In the genomic region with DNA sequence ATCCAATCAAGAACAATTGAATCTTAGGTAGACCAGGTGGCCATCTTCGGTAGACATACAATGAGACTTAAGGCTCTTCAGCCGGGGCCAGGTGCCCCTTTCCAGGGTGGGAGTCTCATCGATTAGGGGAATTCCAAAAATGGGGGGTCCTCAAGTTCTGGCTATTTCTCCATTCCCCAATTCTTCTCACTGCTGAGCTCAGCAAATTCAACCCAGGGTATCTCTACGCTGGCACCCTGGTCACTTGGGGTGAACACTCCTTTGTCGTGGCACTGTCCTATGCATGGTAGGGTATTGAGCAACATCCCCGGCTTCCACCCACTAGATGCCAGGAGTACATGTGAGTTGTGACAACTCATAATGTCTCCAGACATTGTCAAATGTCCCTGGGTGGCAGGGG, we compare ENCODE assay signal across 30 cellular contexts.
"Had no signal": no experiment of that assay in that cellular context is flagged by ENCODE, and none has a peak within 500 bp of the region (broad histone marks: within the 10 kb centered on the region; RNA-seq: fewer than 3 reads in every experiment).

No MANE protein-coding gene starts in this region.

- H3K4me3 ChIP-seq: ovary, psoas muscle, skin epidermis, smooth muscle cell, spleen, suprapubic skin, testis, tibial artery, transverse colon, upper lobe of left lung, uterus had no signal

- H3K4me2 ChIP-seq: smooth muscle cell had no signal

- H3K27ac ChIP-seq: ovary, parathyroid adenoma, psoas muscle, skin epidermis, spleen, suprapubic skin, testis, tibial artery, transverse colon, upper lobe of left lung, uterus had no signal

- ATAC-seq: naive thymus-derived CD8-positive, alpha-beta T cell; natural killer cell treated with Interleukin-12 subunit alpha and Interleukin-12 subunit beta and Interleukin-15 and Interleukin-18, amount 100 ng/mL, for 72 hours; psoas muscle; right cardiac atrium; sciatic nerve; stimulated activated effector memory CD8-positive, alpha-beta T cell treated with anti-CD3 and anti-CD28 coated beads, Interleukin-12 subunit alpha, Interleukin-12 subunit beta, amount 100 ng/mL, for 72 hours; stimulated activated naive CD8-positive, alpha-beta T cell treated with anti-CD3 and anti-CD28 coated beads, Interleukin-15, amount 100 ng/mL, for 72 hours; stimulated activated naive CD8-positive, alpha-beta T cell treated with anti-CD3 and anti-CD28 coated beads, Interleukin-15, Interleukin-2, amounts not matched to agents 100 U/mL and 50 U/mL, for 24 hours had no signal

- H3K9me3 Mint-ChIP-seq: naive thymus-derived CD8-positive, alpha-beta T cell; natural killer cell treated with Interleukin-12 subunit alpha and Interleukin-12 subunit beta and Interleukin-15 and Interleukin-18, amount 100 ng/mL, for 72 hours; nephron progenitor cell; neural crest cell; stimulated activated effector memory CD8-positive, alpha-beta T cell treated with anti-CD3 and anti-CD28 coated beads, Interleukin-12 subunit alpha, Interleukin-12 subunit beta, amount 100 ng/mL, for 72 hours; stimulated activated naive CD8-positive, alpha-beta T cell treated with anti-CD3 and anti-CD28 coated beads, Interleukin-15, amount 100 ng/mL, for 72 hours had no signal

- DNase-seq: naive B cell; naive thymus-derived CD8-positive, alpha-beta T cell; nephron progenitor cell; occipital lobe; ovary; right cardiac atrium; spleen; stimulated activated CD4-positive, alpha-beta T cell treated with anti-CD3 and anti-CD28 coated beads, Interleukin-12 subunit alpha, Interleukin-12 subunit beta, amount 100 ng/mL, for 4 hours; stimulated activated CD4-positive, alpha-beta T cell treated with anti-CD3 and anti-CD28 coated beads, Interleukin-2, amount 100 ng/mL, for 24 hours; stimulated activated CD4-positive, alpha-beta T cell treated with anti-CD3 and anti-CD28 coated beads, Interleukin-2, amount 100 ng/mL, for 48 hours; stimulated activated CD4-positive, alpha-beta T cell treated with anti-CD3 and anti-CD28 coated beads, Interleukin-4, amount 100 ng/mL, for 24 hours; stimulated activated naive CD4-positive, alpha-beta T cell; stimulated activated naive CD8-positive, alpha-beta T cell treated with anti-CD3 and anti-CD28 coated beads, Interleukin-15, amount 100 ng/mL, for 72 hours; stimulated activated naive CD8-positive, alpha-beta T cell treated with anti-CD3 and anti-CD28 coated beads, Interleukin-15, Interleukin-2, amounts not matched to agents 100 U/mL and 50 U/mL, for 24 hours; substantia nigra; testis; tibial artery; transverse colon; upper lobe of left lung; uterus had no signal

- H3K27me3 ChIP-seq: ovary, testis, upper lobe of left lung, uterus had no signal

- H3K36me3 ChIP-seq: ovary, spleen, suprapubic skin, tibial artery, transverse colon, upper lobe of left lung, uterus had no signal

- H3K9me3 ChIP-seq: ovary, psoas muscle, spleen, suprapubic skin, testis, tibial artery, transverse colon, upper lobe of left lung, uterus had no signal

- H3K27ac Mint-ChIP-seq: naive thymus-derived CD8-positive, alpha-beta T cell; natural killer cell treated with Interleukin-12 subunit alpha and Interleukin-12 subunit beta and Interleukin-15 and Interleukin-18, amount 100 ng/mL, for 72 hours; nephron progenitor cell; progenitor cell of endocrine pancreas; stimulated activated effector memory CD8-positive, alpha-beta T cell treated with anti-CD3 and anti-CD28 coated beads, Interleukin-12 subunit alpha, Interleukin-12 subunit beta, amount 100 ng/mL, for 72 hours; stimulated activated naive CD8-positive, alpha-beta T cell treated with anti-CD3 and anti-CD28 coated beads, Interleukin-15, amount 100 ng/mL, for 72 hours had no signal

- H3K36me3 Mint-ChIP-seq: naive B cell; naive thymus-derived CD8-positive, alpha-beta T cell; natural killer cell treated with Interleukin-12 subunit alpha and Interleukin-12 subunit beta and Interleukin-15 and Interleukin-18, amount 100 ng/mL, for 72 hours; stimulated activated effector memory CD8-positive, alpha-beta T cell treated with anti-CD3 and anti-CD28 coated beads, Interleukin-12 subunit alpha, Interleukin-12 subunit beta, amount 100 ng/mL, for 72 hours had no signal

- H3K4me3 Mint-ChIP-seq: naive thymus-derived CD8-positive, alpha-beta T cell; natural killer cell treated with Interleukin-12 subunit alpha and Interleukin-12 subunit beta and Interleukin-15 and Interleukin-18, amount 100 ng/mL, for 72 hours; nephron progenitor cell; neural crest cell; stimulated activated effector memory CD8-positive, alpha-beta T cell treated with anti-CD3 and anti-CD28 coated beads, Interleukin-12 subunit alpha, Interleukin-12 subunit beta, amount 100 ng/mL, for 72 hours; stimulated activated naive CD8-positive, alpha-beta T cell treated with anti-CD3 and anti-CD28 coated beads, Interleukin-15, amount 100 ng/mL, for 72 hours had no signal

- H3K4me1 ChIP-seq: parathyroid adenoma, psoas muscle, spleen, suprapubic skin, testis, tibial artery, transverse colon, upper lobe of left lung, uterus had no signal

- H2AFZ ChIP-seq: parathyroid adenoma had no signal

- H3K4me1 Mint-ChIP-seq: naive B cell; naive thymus-derived CD8-positive, alpha-beta T cell; nephron progenitor cell; neural crest cell; stimulated activated effector memory CD8-positive, alpha-beta T cell treated with anti-CD3 and anti-CD28 coated beads, Interleukin-12 subunit alpha, Interleukin-12 subunit beta, amount 100 ng/mL, for 72 hours; stimulated activated naive CD8-positive, alpha-beta T cell treated with anti-CD3 and anti-CD28 coated beads, Interleukin-15, amount 100 ng/mL, for 72 hours had no signal

- H3K9ac ChIP-seq: parathyroid adenoma had no signal
